In the genomic region with DNA sequence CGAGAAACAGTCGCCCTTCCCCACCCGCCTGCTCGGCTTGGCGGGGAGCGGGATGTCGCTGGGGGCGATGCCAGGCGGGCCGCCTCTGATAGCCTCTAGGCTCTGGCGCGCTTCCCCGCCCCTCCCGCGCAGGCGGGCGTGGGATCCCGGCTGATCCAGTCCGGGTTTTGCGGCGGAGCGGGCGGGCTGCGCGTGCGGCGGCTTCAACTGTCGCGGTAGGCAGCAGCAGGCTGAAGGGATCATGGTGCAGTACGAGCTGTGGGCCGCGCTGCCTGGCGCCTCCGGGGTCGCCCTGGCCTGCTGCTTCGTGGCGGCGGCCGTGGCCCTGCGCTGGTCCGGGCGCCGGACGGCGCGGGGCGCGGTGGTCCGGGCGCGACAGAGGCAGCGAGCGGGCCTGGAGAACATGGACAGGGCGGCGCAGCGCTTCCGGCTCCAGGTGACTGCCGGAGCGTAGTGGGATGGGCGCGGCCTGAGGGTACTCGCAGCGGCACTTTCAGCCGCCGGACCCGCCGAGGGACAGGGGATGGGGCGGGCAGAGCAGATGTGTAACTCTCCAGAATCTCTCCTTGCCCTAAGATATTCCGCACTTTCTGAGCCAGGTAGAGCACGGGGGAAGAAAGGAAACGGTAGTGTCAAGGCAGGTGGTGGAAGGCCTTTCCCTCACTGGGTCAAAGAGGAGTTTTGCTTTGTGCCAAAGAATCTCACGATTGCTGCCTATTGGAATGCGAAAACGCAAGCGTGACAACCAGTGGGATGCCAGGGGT, we compare ENCODE assay signal across 8 cellular contexts. TPM values are rescaled to one million over a fixed set of nuclear protein-coding genes. Genes with fewer than 3 reads are reported as not detected.
DNase-seq lines count a peak whose midpoint lies in the region; ATAC-seq and TF ChIP-seq lines count a peak whose summit lies in the region.

A gene (plus strand): TSS at position 210 of the 764 bp plus-strand sequence. CDS start 32 bp downstream, at position 242.

- no peak for TF ChIP-seq POLR2A in GM18505 (IDR thresholded peaks at IDR 0.05; ENCODE audit: borderline replicate concordance, extremely low read depth, insufficient read depth, insufficient read length)

- TF ChIP-seq CTCF in WTC11 (IDR thresholded peaks at IDR 0.05) (no peak), colonic mucosa (IDR thresholded peaks at IDR 0.05) (no peak)

- H3K27me3 ChIP-seq in colonic mucosa, result no peaks in the 10 kb centered on the region

- peak; percentile 30 for DNase-seq in activated gamma-delta T cell treated with Interleukin-2 at 50 U/mL for 16 hours
- DNase-seq in activated gamma-delta T cell (lab: John Stamatoyannopoulos, UW), result no peak
- DNase-seq in WTC11 (ENCODE audit: low spot score), result peak; percentile 83
- DNase-seq in colonic mucosa, result peak; percentile 88
- DNase-seq in left colon, result peak; percentile 69 to 86
- peak; percentile 65 for DNase-seq in stimulated activated CD4-positive, alpha-beta T cell treated with anti-CD3 and anti-CD28 coated beads, Interleukin-15, amount 100 ng/mL, for 24 hours

- H3K36me3 ChIP-seq in colonic mucosa, result no peaks in the 10 kb centered on the region

- ATAC-seq in WTC11 (peak; percentile 82), left colon (peak; percentile 83), HG03139 (IDR thresholded peaks at IDR 0.05; ENCODE audit: unreplicated experiment) (no peak), GM18505 (IDR thresholded peaks at IDR 0.05; ENCODE audit: unreplicated experiment) (no peak)

- H3K4me1 ChIP-seq in colonic mucosa, result peaks cover 8% of the 10 kb centered on the region

- H3K9me3 Mint-ChIP-seq in WTC11, result peaks cover 24% of the 10 kb centered on the region

- no peak within 1 kb of the TSS; the same call in 1 of the 2 replicates for H3K27ac Mint-ChIP-seq in WTC11

- H3K4me1 Mint-ChIP-seq in WTC11, result peaks cover 21% of the 10 kb centered on the region

- intact Hi-C loops in colonic mucosa (cut with DNase I) (no loop called here), left colon (cut with DNase I, micrococcal nuclease) (no loop called here)

- H3K9me3 ChIP-seq in colonic mucosa, result no peaks in the 10 kb centered on the region

- peak within 1 kb of the TSS; percentile 55 for H3K4me3 ChIP-seq in colonic mucosa

- H3K36me3 Mint-ChIP-seq in WTC11, result peaks cover 16% of the 10 kb centered on the region

- peak within 1 kb of the TSS; percentile 91 for H3K4me3 Mint-ChIP-seq in WTC11

- CTCF ChIA-PET in WTC11 (lab: Charles Lee), result interaction anchor here (0.6 to 1.4 kb wide), 4 partner anchors 9 to 54 kb away, joined by 3 to 4 read pairs (median 4); no protein-coding TSS in a partner anchor

- H3K9ac ChIP-seq in colonic mucosa (ENCODE audit: low read depth in 2 of 2, low read length in 2 of 2), result peak within 1 kb of the TSS; percentile 44 to 61

- H3K27ac ChIP-seq in colonic mucosa, result peak within 1 kb of the TSS; percentile 69

- POLR2A ChIA-PET in WTC11 (lab: Charles Lee), result no interaction called here

- peaks cover 35% of the 10 kb centered on the region for H3K27me3 Mint-ChIP-seq in WTC11 (ENCODE audit: low read depth)

TF ChIP-seq in WTC11, 78 proteins besides CTCF, POLR2A, EP300 and RAD21 (continues in another document):
- TF ChIP-seq TEAD4 (CRISPR knock-in tag; IDR thresholded peaks at IDR 0.05) (peak; percentile 53; the same call in 1 of the 2 replicates), CREM (CRISPR knock-in tag; IDR thresholded peaks at IDR 0.05) (peak; percentile 90), OVOL2 (CRISPR knock-in tag; IDR thresholded peaks at IDR 0.05; ENCODE audit: borderline replicate concordance) (no peak), IRF2 (CRISPR knock-in tag; IDR thresholded peaks at IDR 0.05; ENCODE audit: borderline replicate concordance, low read depth) (no peak), KAT7 (CRISPR knock-in tag; IDR thresholded peaks at IDR 0.05; ENCODE audit: borderline replicate concordance) (peak; percentile 98), TP53 (CRISPR knock-in tag; IDR thresholded peaks at IDR 0.05) (peak; percentile 88; the same call in 1 of the 2 replicates), SP1 (CRISPR knock-in tag; conservative IDR thresholded peaks at IDR 0.05) (peak; percentile 90)
- TF ChIP-seq, protein P1, sequence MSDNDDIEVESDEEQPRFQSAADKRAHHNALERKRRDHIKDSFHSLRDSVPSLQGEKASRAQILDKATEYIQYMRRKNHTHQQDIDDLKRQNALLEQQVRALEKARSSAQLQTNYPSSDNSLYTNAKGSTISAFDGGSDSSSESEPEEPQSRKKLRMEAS (CRISPR knock-in tag; IDR thresholded peaks at IDR 0.05), result peak; percentile 93; the same call in 1 of the 2 replicates
- TF ChIP-seq, protein P2, sequence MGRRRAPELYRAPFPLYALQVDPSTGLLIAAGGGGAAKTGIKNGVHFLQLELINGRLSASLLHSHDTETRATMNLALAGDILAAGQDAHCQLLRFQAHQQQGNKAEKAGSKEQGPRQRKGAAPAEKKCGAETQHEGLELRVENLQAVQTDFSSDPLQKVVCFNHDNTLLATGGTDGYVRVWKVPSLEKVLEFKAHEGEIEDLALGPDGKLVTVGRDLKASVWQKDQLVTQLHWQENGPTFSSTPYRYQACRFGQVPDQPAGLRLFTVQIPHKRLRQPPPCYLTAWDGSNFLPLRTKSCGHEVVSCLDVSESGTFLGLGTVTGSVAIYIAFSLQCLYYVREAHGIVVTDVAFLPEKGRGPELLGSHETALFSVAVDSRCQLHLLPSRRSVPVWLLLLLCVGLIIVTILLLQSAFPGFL (CRISPR knock-in tag; IDR thresholded peaks at IDR 0.05; ENCODE audit: borderline replicate concordance), result no peak
- TF ChIP-seq, protein P3, sequence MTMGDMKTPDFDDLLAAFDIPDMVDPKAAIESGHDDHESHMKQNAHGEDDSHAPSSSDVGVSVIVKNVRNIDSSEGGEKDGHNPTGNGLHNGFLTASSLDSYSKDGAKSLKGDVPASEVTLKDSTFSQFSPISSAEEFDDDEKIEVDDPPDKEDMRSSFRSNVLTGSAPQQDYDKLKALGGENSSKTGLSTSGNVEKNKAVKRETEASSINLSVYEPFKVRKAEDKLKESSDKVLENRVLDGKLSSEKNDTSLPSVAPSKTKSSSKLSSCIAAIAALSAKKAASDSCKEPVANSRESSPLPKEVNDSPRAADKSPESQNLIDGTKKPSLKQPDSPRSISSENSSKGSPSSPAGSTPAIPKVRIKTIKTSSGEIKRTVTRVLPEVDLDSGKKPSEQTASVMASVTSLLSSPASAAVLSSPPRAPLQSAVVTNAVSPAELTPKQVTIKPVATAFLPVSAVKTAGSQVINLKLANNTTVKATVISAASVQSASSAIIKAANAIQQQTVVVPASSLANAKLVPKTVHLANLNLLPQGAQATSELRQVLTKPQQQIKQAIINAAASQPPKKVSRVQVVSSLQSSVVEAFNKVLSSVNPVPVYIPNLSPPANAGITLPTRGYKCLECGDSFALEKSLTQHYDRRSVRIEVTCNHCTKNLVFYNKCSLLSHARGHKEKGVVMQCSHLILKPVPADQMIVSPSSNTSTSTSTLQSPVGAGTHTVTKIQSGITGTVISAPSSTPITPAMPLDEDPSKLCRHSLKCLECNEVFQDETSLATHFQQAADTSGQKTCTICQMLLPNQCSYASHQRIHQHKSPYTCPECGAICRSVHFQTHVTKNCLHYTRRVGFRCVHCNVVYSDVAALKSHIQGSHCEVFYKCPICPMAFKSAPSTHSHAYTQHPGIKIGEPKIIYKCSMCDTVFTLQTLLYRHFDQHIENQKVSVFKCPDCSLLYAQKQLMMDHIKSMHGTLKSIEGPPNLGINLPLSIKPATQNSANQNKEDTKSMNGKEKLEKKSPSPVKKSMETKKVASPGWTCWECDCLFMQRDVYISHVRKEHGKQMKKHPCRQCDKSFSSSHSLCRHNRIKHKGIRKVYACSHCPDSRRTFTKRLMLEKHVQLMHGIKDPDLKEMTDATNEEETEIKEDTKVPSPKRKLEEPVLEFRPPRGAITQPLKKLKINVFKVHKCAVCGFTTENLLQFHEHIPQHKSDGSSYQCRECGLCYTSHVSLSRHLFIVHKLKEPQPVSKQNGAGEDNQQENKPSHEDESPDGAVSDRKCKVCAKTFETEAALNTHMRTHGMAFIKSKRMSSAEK (CRISPR knock-in tag; IDR thresholded peaks at IDR 0.05; ENCODE audit: borderline replicate concordance), result no peak
- TF ChIP-seq, protein P4, sequence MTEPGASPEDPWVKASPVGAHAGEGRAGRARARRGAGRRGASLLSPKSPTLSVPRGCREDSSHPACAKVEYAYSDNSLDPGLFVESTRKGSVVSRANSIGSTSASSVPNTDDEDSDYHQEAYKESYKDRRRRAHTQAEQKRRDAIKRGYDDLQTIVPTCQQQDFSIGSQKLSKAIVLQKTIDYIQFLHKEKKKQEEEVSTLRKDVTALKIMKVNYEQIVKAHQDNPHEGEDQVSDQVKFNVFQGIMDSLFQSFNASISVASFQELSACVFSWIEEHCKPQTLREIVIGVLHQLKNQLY (CRISPR knock-in tag; IDR thresholded peaks at IDR 0.05), result no peak
- TF ChIP-seq, protein P5, sequence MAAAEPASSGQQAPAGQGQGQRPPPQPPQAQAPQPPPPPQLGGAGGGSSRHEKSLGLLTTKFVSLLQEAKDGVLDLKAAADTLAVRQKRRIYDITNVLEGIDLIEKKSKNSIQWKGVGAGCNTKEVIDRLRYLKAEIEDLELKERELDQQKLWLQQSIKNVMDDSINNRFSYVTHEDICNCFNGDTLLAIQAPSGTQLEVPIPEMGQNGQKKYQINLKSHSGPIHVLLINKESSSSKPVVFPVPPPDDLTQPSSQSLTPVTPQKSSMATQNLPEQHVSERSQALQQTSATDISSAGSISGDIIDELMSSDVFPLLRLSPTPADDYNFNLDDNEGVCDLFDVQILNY (CRISPR knock-in tag; IDR thresholded peaks at IDR 0.05), result peak; percentile 87

RNA-seq across cellular contexts. Expression of the gene that starts here (rescaled TPM):
- total RNA-seq in WTC11 (2021) (26.4 to 38.6 TPM (median 28.1 TPM) in 3 replicates), colonic mucosa (100 to 1,000 TPM in 1 of 2 donors, 10 to 100 TPM in 1; 70.0 to 117 TPM), left colon (10 to 100 TPM; 71.1 to 84.5 TPM)

Comparison
In these comparisons a context has a peak if more than half of its experiments do, and no peak if none do; other contexts are left out.
1. ATAC-seq: peak in WTC11 (single experiment) and left colon (single experiment); none in HG03139 (single experiment) and GM18505 (single experiment).